ENCODE assay signal across 7 cellular contexts in the genomic region with DNA sequence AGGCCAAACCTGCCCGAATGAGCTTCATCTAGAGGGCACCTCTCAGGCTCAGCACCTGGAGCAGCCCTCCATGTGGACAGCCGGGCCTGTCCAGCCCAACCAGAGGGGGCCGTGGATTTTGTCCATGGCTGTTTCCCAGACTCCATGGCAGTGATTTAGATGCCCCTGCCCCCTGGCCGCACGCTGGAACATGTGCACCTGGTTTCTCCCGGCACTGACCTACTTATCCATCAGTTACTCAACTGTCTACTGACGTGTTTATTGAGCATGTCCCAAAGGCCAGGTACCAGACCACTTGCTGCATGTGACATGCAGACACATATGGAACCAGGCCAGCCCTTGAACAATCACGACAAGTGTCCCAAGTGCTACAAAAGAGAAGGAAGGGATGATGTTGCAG. TPM values are rescaled to one million over a fixed set of nuclear protein-coding genes. Genes with fewer than 3 reads are reported as not detected.
"Had no signal": no experiment of that assay in that cellular context is flagged by ENCODE, and none has a peak within 500 bp of the region (broad histone marks: within the 10 kb centered on the region; RNA-seq: fewer than 3 reads in every experiment).

No MANE protein-coding gene starts in this region.

RNA-seq across cellular contexts. Expression of a gene that starts 43.1 kb away (rescaled TPM):
- total RNA-seq: OCI-LY7, Right ventricle myocardium inferior, Right ventricle myocardium superior, RPMI7951, SJCRH30, SK-MEL-5 had no signal

RNA-seq across cellular contexts. Expression of a gene that starts 47.6 kb away (rescaled TPM):
- total RNA-seq: OCI-LY7, PC-3, Right ventricle myocardium inferior, Right ventricle myocardium superior, RPMI7951, SJCRH30, SK-MEL-5 had no signal
